Comparison of ENCODE assay signal across 14 cellular contexts in the genomic region with DNA sequence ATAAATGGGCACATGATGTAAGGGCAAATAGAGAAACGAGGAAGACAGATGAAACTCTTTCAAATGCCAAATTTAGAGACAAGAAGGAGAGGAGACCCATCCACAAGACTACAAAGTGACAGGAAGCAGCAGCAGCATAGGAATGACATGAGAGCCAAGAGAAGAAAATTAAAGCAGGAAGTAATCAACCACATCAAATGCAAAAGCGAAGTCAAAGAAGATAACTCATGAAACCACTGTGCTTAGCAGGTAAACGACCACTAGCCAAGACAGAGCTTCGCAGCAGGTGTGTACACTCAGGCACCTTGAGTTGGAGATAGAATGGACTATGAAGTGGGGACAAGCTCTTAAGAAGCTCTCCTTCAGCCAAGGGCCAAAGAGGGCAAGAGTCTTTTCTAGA.
DNase-seq lines count a peak whose midpoint lies in the region; ATAC-seq, FAIRE-seq and TF ChIP-seq lines count a peak whose summit lies in the region.
"Had no signal": no experiment of that assay in that cellular context is flagged by ENCODE, and none has a peak within 500 bp of the region (broad histone marks: within the 10 kb centered on the region; RNA-seq: fewer than 3 reads in every experiment).

No MANE protein-coding gene starts in this region.

- CTCF ChIA-PET in activated B cell treated with CpG ODN at 0.5 μM for 24 hours (lab: Charles Lee): no interaction called here

- H3K27me3 ChIP-seq in small intestine (ENCODE audit: control insufficient read depth in 2 of 2, insufficient read depth in 2 of 2, low read length in 2 of 2): no peaks in the 10 kb centered on the region
- H3K27me3 ChIP-seq: SJCRH30, tibial nerve had no signal

- H3K27ac Mint-ChIP-seq in activated B cell treated with CpG ODN at 0.5 μM for 24 hours: peak overlapping the region; percentile 74

- H3K27me3 Mint-ChIP-seq in activated B cell treated with CpG ODN at 0.5 μM for 24 hours: no peaks in the 10 kb centered on the region

- ATAC-seq in HG02884 (IDR thresholded peaks at IDR 0.05; ENCODE audit: unreplicated experiment): peak; percentile 61
- no peak for ATAC-seq in activated B cell treated with CpG ODN at 0.5 μM for 24 hours (ENCODE audit: low read depth)
- no peak for ATAC-seq in HG03045 (IDR thresholded peaks at IDR 0.05; ENCODE audit: unreplicated experiment)

- peak overlapping the region; percentile 21 for H3K4me3 Mint-ChIP-seq in activated B cell treated with CpG ODN at 0.5 μM for 24 hours

- no peaks in the 10 kb centered on the region for H3K9me3 Mint-ChIP-seq in activated B cell treated with CpG ODN at 0.5 μM for 24 hours

- peak overlapping the region in 1 of 2 donors; percentile 48 for H3K27ac ChIP-seq in small intestine (ENCODE audit: low read depth in 1 of 2, low read length in 1 of 2)
- H3K27ac ChIP-seq: epithelial cell of prostate, SJCRH30, tibial nerve had no signal

- peaks cover 1% of the 10 kb centered on the region for H3K36me3 Mint-ChIP-seq in activated B cell treated with CpG ODN at 0.5 μM for 24 hours (ENCODE audit: low read depth)

- peaks cover 0 to 3% of the 10 kb centered on the region in 2 donors for H3K4me1 ChIP-seq in small intestine (ENCODE audit: control insufficient read depth in 2 of 2, insufficient read depth in 1 of 2, low read depth in 1 of 2, low read length in 1 of 2)
- H3K4me1 ChIP-seq: SJCRH30 had no signal

- H3K4me1 Mint-ChIP-seq in activated B cell treated with CpG ODN at 0.5 μM for 24 hours: peaks cover 76% of the 10 kb centered on the region

- H3K4me3 ChIP-seq in small intestine (ENCODE audit: low read depth in 1 of 2, low read length in 2 of 2): no peak overlapping the region
- H3K4me3 ChIP-seq: SJCRH30, tibial nerve had no signal

- peak; percentile 14 for DNase-seq in activated CD8-positive, alpha-beta memory T cell treated with anti-CD3 and anti-CD28 coated beads, Interleukin-2, amount 50 U/mL, for 1 hour (ENCODE audit: extremely low read depth)
- no peak for DNase-seq in activated CD8-positive, alpha-beta memory T cell treated with anti-CD3 and anti-CD28 coated beads for 24 hours
- DNase-seq in activated B cell treated with CpG ODN at 0.5 μM for 24 hours: no peak
- peak; percentile 45 for DNase-seq in small intestine
- DNase-seq in GM20000 (ENCODE audit: low spot score): no peak
- DNase-seq in NCI-H748 (lab: John Stamatoyannopoulos, UW; ENCODE audit: unreplicated experiment): no peak
- DNase-seq: ACHN, NCI-H2107, SJCRH30 had no signal

- WGBS in small intestine, 3 donors: 66 to 72% (median 69%) methylated on average over 4 of the region's 4 CpGs

- POLR2A ChIA-PET in activated B cell treated with CpG ODN at 0.5 μM for 24 hours (lab: Charles Lee): interaction anchor here (1.0 to 1.3 kb wide), 3 partner anchors 9 to 64 kb away, joined by 3 to 6 read pairs (median 4); a partner anchor contains a TSS

- H3K36me3 ChIP-seq in small intestine (ENCODE audit: control insufficient read depth in 2 of 2, insufficient read depth in 2 of 2, low read length in 2 of 2): no peaks in the 10 kb centered on the region
- H3K36me3 ChIP-seq: SJCRH30, tibial nerve had no signal

- intact Hi-C loops in activated B cell treated with CpG ODN at 0.5 μM for 24 hours (cut with micrococcal nuclease): loop anchor here (1.0 kb wide), 1 partner anchor 8 kb away; no protein-coding TSS in a partner anchor

- no peaks in the 10 kb centered on the region for H3K9me3 ChIP-seq in small intestine (ENCODE audit: control insufficient read depth, low read depth)
- H3K9me3 ChIP-seq: SJCRH30, tibial nerve had no signal

- no peak for TF ChIP-seq CTCF in activated B cell treated with CpG ODN at 0.5 μM for 24 hours (IDR thresholded peaks at IDR 0.05)
- no peak for TF ChIP-seq CTCF in GM20000 (IDR thresholded peaks at IDR 0.05; ENCODE audit: extremely low read depth, missing control alignments)

- no peak for FAIRE-seq in small intestine (lab: Jason Lieb, UNC)
- FAIRE-seq: G401.6 had no signal

Comparison
In these comparisons a context has a peak if more than half of its experiments do, and no peak if none do; other contexts are left out.
1. DNase-seq: peak in activated CD8-positive, alpha-beta memory T cell treated with anti-CD3 and anti-CD28 coated beads, Interleukin-2, amount 50 U/mL, for 1 hour (single experiment) and small intestine (single experiment); none in activated CD8-positive, alpha-beta memory T cell treated with anti-CD3 and anti-CD28 coated beads for 24 hours (single experiment), activated B cell treated with CpG ODN at 0.5 μM for 24 hours (single experiment), GM20000 (single experiment) and NCI-H748 (single experiment).